ENCODE assay signal across 8 cellular contexts in genomic region chr9:36166150-36166927, GRCh38. TPM values are rescaled to one million over a fixed set of nuclear protein-coding genes. Genes with fewer than 3 reads are reported as not detected.
A peak's percentile ranks its signal among the peaks of the same experiment; 100 is the strongest.
DNase-seq lines count a peak whose midpoint lies in the region; ATAC-seq, FAIRE-seq and TF ChIP-seq lines count a peak whose summit lies in the region.

No MANE protein-coding gene starts in this region.

- no peaks in the 10 kb centered on the region for H3K9me3 Mint-ChIP-seq in activated naive CD4-positive, alpha-beta T cell treated with anti-CD3 and anti-CD28 coated beads, Interleukin-2, amount 10 ng/mL, durations not matched to agents 7 days and 5 days
- no peaks in the 10 kb centered on the region for H3K9me3 Mint-ChIP-seq in osteocyte (ENCODE audit: unreplicated experiment)

- peak overlapping the region; percentile 68 for H3K4me3 Mint-ChIP-seq in activated naive CD4-positive, alpha-beta T cell treated with anti-CD3 and anti-CD28 coated beads, Interleukin-2, amount 10 ng/mL, durations not matched to agents 7 days and 5 days
- peak overlapping the region; percentile 67 for H3K4me3 Mint-ChIP-seq in osteocyte (ENCODE audit: unreplicated experiment)

- no peak for FAIRE-seq in D721Med (lab: Jason Lieb, UNC)

- peaks cover 20% of the 10 kb centered on the region for H3K4me1 Mint-ChIP-seq in activated naive CD4-positive, alpha-beta T cell treated with anti-CD3 and anti-CD28 coated beads, Interleukin-2, amount 10 ng/mL, durations not matched to agents 7 days and 5 days
- H3K4me1 Mint-ChIP-seq in osteocyte (ENCODE audit: unreplicated experiment) = peaks cover 45% of the 10 kb centered on the region

- WGBS in testis, 2 donors = 0 to 3% methylated on average over 25 to 58 of the region's 59 CpGs

- no peak for TF ChIP-seq POLR2A in testis (IDR thresholded peaks at IDR 0.05)

- intact Hi-C loops in Right ventricle myocardium inferior (cut with DNase I) = loop anchor here (1.0 kb wide), 1 partner anchor 63 kb away; no protein-coding TSS in a partner anchor
- intact Hi-C loops in testis (cut with DNase I; ENCODE audit: low total_unique reads) = loop anchor here (5.0 to 10.0 kb wide), 2 partner anchors 62 to 156 kb away; no protein-coding TSS in a partner anchor

- ATAC-seq in GM21619 (IDR thresholded peaks at IDR 0.05; ENCODE audit: unreplicated experiment) (peak; percentile 77), Right ventricle myocardium inferior (peak; percentile 94)

- H3K27ac ChIP-seq in testis = peak overlapping the region in 1 of 2 donors; percentile 74

- no peaks in the 10 kb centered on the region for H3K36me3 ChIP-seq in testis (ENCODE audit: low read depth, missing control alignments)

- peaks cover 6% of the 10 kb centered on the region for H3K36me3 Mint-ChIP-seq in activated naive CD4-positive, alpha-beta T cell treated with anti-CD3 and anti-CD28 coated beads, Interleukin-2, amount 10 ng/mL, durations not matched to agents 7 days and 5 days
- H3K36me3 Mint-ChIP-seq in osteocyte (ENCODE audit: unreplicated experiment) = no peaks in the 10 kb centered on the region

- no peaks in the 10 kb centered on the region for H3K27me3 ChIP-seq in testis

- peaks cover 61% of the 10 kb centered on the region for H3K27me3 Mint-ChIP-seq in activated naive CD4-positive, alpha-beta T cell treated with anti-CD3 and anti-CD28 coated beads, Interleukin-2, amount 10 ng/mL, durations not matched to agents 7 days and 5 days
- H3K27me3 Mint-ChIP-seq in osteocyte (ENCODE audit: unreplicated experiment) = no peaks in the 10 kb centered on the region

- no peaks in the 10 kb centered on the region for H3K9me3 ChIP-seq in testis

- no peak overlapping the region for H3K27ac Mint-ChIP-seq in activated naive CD4-positive, alpha-beta T cell treated with anti-CD3 and anti-CD28 coated beads, Interleukin-2, amount 10 ng/mL, durations not matched to agents 7 days and 5 days
- no peak overlapping the region for H3K27ac Mint-ChIP-seq in osteocyte (ENCODE audit: unreplicated experiment)

- TF ChIP-seq CTCF in D721Med (IDR thresholded peaks at IDR 0.05; ENCODE audit: insufficient read depth, missing control alignments) (peak; percentile 82), osteocyte (IDR thresholded peaks at IDR 0.05) (peak; percentile 98), testis (IDR thresholded peaks at IDR 0.05) (peak; percentile 75 to 94 (median 85))

- CTCF ChIA-PET in activated naive CD4-positive, alpha-beta T cell treated with anti-CD3 and anti-CD28 coated beads, Interleukin-2, amount 10 ng/mL, durations not matched to agents 7 days and 5 days (lab: Charles Lee) = interaction anchor here (0.7 to 8.2 kb wide), 22 partner anchors 14 to 562 kb away, joined by 3 to 221 read pairs (median 4); partner anchors contain the start of genes CLTA and GLIPR2

- DNase-seq in D721Med (ENCODE audit: insufficient read length, low spot score) = peak; percentile 95
- peak; percentile 77 for DNase-seq in LHCN-M2 (ENCODE audit: low read depth)
- peak; percentile 73 for DNase-seq in SK-N-DZ (ENCODE audit: low spot score)
- DNase-seq in activated naive CD4-positive, alpha-beta T cell treated with anti-CD3 and anti-CD28 coated beads, Interleukin-2, amount 10 ng/mL, durations not matched to agents 7 days and 5 days = peak; percentile 85
- peak; percentile 93 for DNase-seq in Right ventricle myocardium inferior (ENCODE audit: missing footprints)
- DNase-seq in osteocyte (ENCODE audit: extremely low spot score, unreplicated experiment) = peak; percentile 94
- DNase-seq in testis = peak; percentile 84

- peak overlapping the region; percentile 55 to 61 for H3K4me3 ChIP-seq in testis

- H3K4me1 ChIP-seq in testis = peaks cover 9% of the 10 kb centered on the region

RNA-seq across cellular contexts. Expression of gene CCIN, which starts 2.8 kb away (rescaled TPM):
- 1.2 and 1.8 TPM in 2 replicates for total RNA-seq in LHCN-M2 (2014; rRNA removed)
- polyA plus RNA-seq in LHCN-M2 (2012) = 2.2 TPM
- polyA plus RNA-seq in SK-N-DZ (2014; cell fraction: cytosol; rRNA removed) = 0.06 TPM in 1 of 2 replicates, not detected in the other
- 0.09 TPM in 1 of 2 replicates, not detected in the other for polyA plus RNA-seq in SK-N-DZ (2014; cell fraction: nucleus; rRNA removed)
- total RNA-seq in Right ventricle myocardium inferior = not detected
- total RNA-seq in osteocyte = not detected in 2 replicates
- total RNA-seq in testis = 10 to 100 TPM; 48.7 to 84.8 TPM
- 171 TPM for polyA plus RNA-seq in testis (ENCODE audit: insufficient read depth, low read depth, low replicate concordance)

RNA-seq across cellular contexts. Expression of gene CLTA, which starts 24.4 kb away (rescaled TPM):
- total RNA-seq in LHCN-M2 (2014; rRNA removed) = 418 and 464 TPM in 2 replicates
- polyA plus RNA-seq in LHCN-M2 (2012) = 483 TPM
- 520 and 537 TPM in 2 replicates for polyA plus RNA-seq in SK-N-DZ (2014; cell fraction: cytosol; rRNA removed)
- 198 and 245 TPM in 2 replicates for polyA plus RNA-seq in SK-N-DZ (2014; cell fraction: nucleus; rRNA removed)
- total RNA-seq in Right ventricle myocardium inferior = 69.4 TPM
- total RNA-seq in osteocyte = 260 and 281 TPM in 2 replicates
- 100 to 1,000 TPM; 135 to 168 TPM for total RNA-seq in testis
- 208 TPM for polyA plus RNA-seq in testis (ENCODE audit: insufficient read depth, low read depth, low replicate concordance)

RNA-seq across cellular contexts. Expression of gene GLIPR2, which starts 29.8 kb away (rescaled TPM):
- 29.6 and 38.3 TPM in 2 replicates for total RNA-seq in LHCN-M2 (2014; rRNA removed)
- 44.3 TPM for polyA plus RNA-seq in LHCN-M2 (2012)
- polyA plus RNA-seq in SK-N-DZ (2014; cell fraction: cytosol; rRNA removed) = 20.3 and 26.8 TPM in 2 replicates
- 8.6 and 12.2 TPM in 2 replicates for polyA plus RNA-seq in SK-N-DZ (2014; cell fraction: nucleus; rRNA removed)
- 8.9 TPM for total RNA-seq in Right ventricle myocardium inferior
- total RNA-seq in osteocyte = 29.1 and 30.6 TPM in 2 replicates
- total RNA-seq in testis = 1 to 10 TPM; 3.5 to 3.9 TPM
- 19.6 TPM for polyA plus RNA-seq in testis (ENCODE audit: insufficient read depth, low read depth, low replicate concordance)

Comparison
In these comparisons a context has a peak if more than half of its experiments do, and no peak if none do; other contexts are left out.
1. RNA of gene CCIN, which starts 2.8 kb away (total RNA-seq): 48.7 to 84.8 TPM in testis; 1.2 to 1.8 TPM in LHCN-M2, not detected in Right ventricle myocardium inferior (single experiment) and not detected in osteocyte; every median in the first group is over 10 times any median in the second.
2. Peak in every context shown above with its lines, with median percentiles within 50 percentile points of each other: DNase-seq and CTCF ChIP-seq.